Comparison of ENCODE assay signal across 9 cellular contexts in the genomic region with DNA sequence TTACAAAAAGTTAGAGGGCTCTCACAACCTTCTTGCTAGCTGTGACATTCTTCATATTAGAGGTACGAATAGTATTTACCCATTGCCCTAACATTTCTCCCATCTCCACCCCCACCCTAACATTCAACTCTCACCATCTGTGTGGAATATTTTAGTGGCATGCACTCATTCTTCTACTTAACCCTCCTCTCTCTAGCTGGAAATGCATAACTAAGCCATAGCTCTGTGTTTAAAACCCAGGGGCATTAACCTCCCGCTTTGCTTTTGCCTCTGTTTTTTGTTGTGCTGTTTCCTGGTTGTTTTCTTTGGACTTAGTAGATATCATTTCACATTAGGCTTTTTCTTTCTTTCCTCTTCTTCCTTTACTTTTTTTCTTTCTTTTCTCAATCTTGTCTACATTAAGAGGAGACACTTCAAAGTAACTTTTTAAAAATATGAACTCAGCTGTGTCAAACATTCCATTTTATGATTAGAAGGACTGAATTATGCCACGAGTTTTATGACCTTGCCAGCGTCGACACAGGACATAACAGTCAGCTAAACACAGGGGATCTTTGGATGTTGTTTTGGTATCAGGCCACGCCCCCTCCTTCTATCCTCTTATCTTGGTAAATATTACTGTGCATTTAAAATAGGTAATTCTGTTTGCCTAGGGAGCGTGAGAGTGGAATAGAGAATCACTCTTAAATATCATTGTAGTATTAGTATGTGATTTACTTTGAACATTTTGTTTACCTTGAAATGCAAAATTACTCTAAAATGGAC.
DNase-seq lines count a peak whose midpoint lies in the region; TF ChIP-seq lines count a peak whose summit lies in the region.
"Had no signal": no experiment of that assay in that cellular context is flagged by ENCODE, and none has a peak within 500 bp of the region (broad histone marks: within the 10 kb centered on the region; RNA-seq: fewer than 3 reads in every experiment).

No MANE protein-coding gene starts in this region.

- POLR2A ChIA-PET in AG04449 (lab: Yijun Ruan, JAX): interaction anchor here (1.0 to 1.1 kb wide), 2 partner anchors 13 to 44 kb away, joined by 3 read pairs; no protein-coding TSS in a partner anchor
- POLR2A ChIA-PET in RWPE1 (lab: Yijun Ruan, JAX; ENCODE audit: low non-redundant PET): no interaction called here

- H3K4me3 ChIP-seq in AG04449 (ENCODE audit: low read depth, low read length) (peak overlapping the region; percentile 66), choroid plexus epithelial cell (ENCODE audit: low read depth, low read length) (peak overlapping the region; percentile 62), muscle layer of duodenum (ENCODE audit: low read depth in 1 of 2, low read length in 2 of 2) (peak overlapping the region; percentile 60 to 68)

- no peak overlapping the region for H3K27ac ChIP-seq in muscle layer of duodenum (ENCODE audit: low read length)
- no peak overlapping the region for H3K27ac ChIP-seq in RWPE1
- H3K27ac ChIP-seq: C4-2B had no signal

- H3K36me3 ChIP-seq in muscle layer of duodenum (ENCODE audit: control insufficient read depth in 1 of 2, insufficient read depth in 2 of 2, low read length in 2 of 2): no peaks in the 10 kb centered on the region

- no peaks in the 10 kb centered on the region for H3K9me3 ChIP-seq in muscle layer of duodenum (ENCODE audit: control insufficient read depth in 1 of 2, low read length in 2 of 2)

- CTCF ChIA-PET in AG04449 (lab: Yijun Ruan, JAX) (interaction anchor here (0.8 to 3.9 kb wide), 4 partner anchors 27 to 190 kb away, joined by 3 to 18 read pairs (median 7); no protein-coding TSS in a partner anchor), RWPE1 (lab: Yijun Ruan, JAX) (interaction anchor here (0.5 to 0.6 kb wide), 2 partner anchors 30 to 247 kb away, joined by 3 read pairs; no protein-coding TSS in a partner anchor)

- peaks cover 3 to 13% of the 10 kb centered on the region in 2 donors for H3K4me1 ChIP-seq in muscle layer of duodenum (ENCODE audit: control insufficient read depth in 1 of 2, insufficient read depth in 2 of 2, low read length in 2 of 2)

- TF ChIP-seq CTCF in AG04449 (IDR thresholded peaks at IDR 0.05; ENCODE audit: insufficient read depth, low read length, missing control alignments) (no peak), choroid plexus epithelial cell (conservative IDR thresholded peaks at IDR 0.05; ENCODE audit: low read depth, low read length) (no peak), RWPE1 (conservative IDR thresholded peaks at IDR 0.05; ENCODE audit: low read depth) (no peak)

- H3K27me3 ChIP-seq in muscle layer of duodenum (ENCODE audit: low read depth, low read length): no peaks in the 10 kb centered on the region

- DNase-seq in AG04449 (ENCODE audit: low read depth, low spot score): no peak
- DNase-seq in NCI-H146 treated with DMSO at 0.1 percent for 48 hours (lab: John Stamatoyannopoulos, UW; ENCODE audit: unreplicated experiment): peak; percentile 46
- peak; percentile 57 for DNase-seq in choroid plexus epithelial cell (ENCODE audit: low read depth)
- DNase-seq in RWPE1 (ENCODE audit: low spot score): no peak
- DNase-seq in dedifferentiated amniotic fluid mesenchymal stem cell (ENCODE audit: extremely low spot score): no peak
- no peak for DNase-seq in NCI-H2196 treated with DMSO at 0.1 percent for 48 hours (lab: John Stamatoyannopoulos, UW; ENCODE audit: unreplicated experiment)
- DNase-seq in nucleus accumbens (lab: John Stamatoyannopoulos, UW): no peak

Comparison
In these comparisons a context has a peak if more than half of its experiments do, and no peak if none do; other contexts are left out.
1. DNase-seq: peak in NCI-H146 treated with DMSO at 0.1 percent for 48 hours (single experiment) and choroid plexus epithelial cell (single experiment); none in AG04449 (single experiment), RWPE1 (single experiment), dedifferentiated amniotic fluid mesenchymal stem cell (single experiment), NCI-H2196 treated with DMSO at 0.1 percent for 48 hours (single experiment) and nucleus accumbens (0 of 56).
2. Peak in every context shown above with its lines, with median percentiles within 50 percentile points of each other: H3K4me3 ChIP-seq.